In genomic region chr14:68306934-68307758, GRCh38 we compare ENCODE assay signal across 9 cellular contexts.
DNase-seq lines count a peak whose midpoint lies in the region; ATAC-seq and TF ChIP-seq lines count a peak whose summit lies in the region.
"Had no signal": no experiment of that assay in that cellular context is flagged by ENCODE, and none has a peak within 500 bp of the region (broad histone marks: within the 10 kb centered on the region; RNA-seq: fewer than 3 reads in every experiment).

No MANE protein-coding gene starts in this region.

- H3K36me3 ChIP-seq in A673 (ENCODE audit: insufficient read depth, low read length, poor library complexity, severe bottlenecking) = no peaks in the 10 kb centered on the region

- no peak for DNase-seq in A673 (ENCODE audit: low spot score)
- peak; percentile 84 for DNase-seq in NCI-H1417 treated with DMSO at 0.1 percent for 48 hours (lab: John Stamatoyannopoulos, UW)
- DNase-seq in astrocyte of the spinal cord (ENCODE audit: low read depth, low spot score) = peak; percentile 22
- DNase-seq in mucosa of gallbladder (ENCODE audit: low spot score) = peak; percentile 81
- no peak for DNase-seq in OCI-M1 (lab: John Stamatoyannopoulos, UW)
- no peak for DNase-seq in head of caudate nucleus
- DNase-seq: T-helper 9 cell had no signal

- H3K4me3 ChIP-seq in A673 (ENCODE audit: low read depth, low read length, poor library complexity, severe bottlenecking) = no peak overlapping the region
- no peak overlapping the region for H3K4me3 ChIP-seq in astrocyte of the spinal cord (ENCODE audit: low read depth, low read length)

- POLR2A ChIA-PET in A673 (lab: Charles Lee; ENCODE audit: low non-redundant PET) = no interaction called here

- in situ Hi-C loops in astrocyte of the spinal cord (cut with HindIII; ENCODE audit: low sequenced_read_pairs) = no loop called here

- BruUV-seq in A673 (replicated peaks; lab: Mats Ljungman, UMichigan) = no TSS peak

- no peak for TF ChIP-seq CTCF in A673 (conservative IDR thresholded peaks at IDR 0.05; ENCODE audit: low read depth, low read length)
- TF ChIP-seq CTCF in astrocyte of the spinal cord (IDR thresholded peaks at IDR 0.05; ENCODE audit: low read depth, low read length) = no peak

- no peaks in the 10 kb centered on the region for H3K9me3 ChIP-seq in A673 (ENCODE audit: low read depth, low read length, poor library complexity, severe bottlenecking)

- CTCF ChIA-PET in A673 (lab: Charles Lee) = no interaction called here

- intact Hi-C loops in A673 (cut with micrococcal nuclease; ENCODE audit: unreplicated experiment) (no loop called here), head of caudate nucleus (cut with DNase I) (no loop called here)

- H3K27me3 ChIP-seq in A673 (replicated peaks; ENCODE audit: insufficient read depth, low read depth, low read length, poor library complexity) = no peaks in the 10 kb centered on the region

- ATAC-seq in HG02981 (IDR thresholded peaks at IDR 0.05; ENCODE audit: unreplicated experiment) = no peak
- ATAC-seq in HG02970 (IDR thresholded peaks at IDR 0.05; ENCODE audit: low FRiP score, unreplicated experiment) = no peak

- peak overlapping the region; percentile 19 for H3K27ac ChIP-seq in A673 (ENCODE audit: low read depth, low read length, poor library complexity, severe bottlenecking)

- peaks cover 11% of the 10 kb centered on the region for H3K4me1 ChIP-seq in A673 (ENCODE audit: insufficient read depth, low read length, poor library complexity, severe bottlenecking)

Comparison
In these comparisons a context has a peak if more than half of its experiments do, and no peak if none do; other contexts are left out.
1. DNase-seq: peak in NCI-H1417 treated with DMSO at 0.1 percent for 48 hours (single experiment), astrocyte of the spinal cord (single experiment) and mucosa of gallbladder (single experiment); none in A673 (single experiment), OCI-M1 (single experiment) and head of caudate nucleus (0 of 42).